ENCODE assay signal across 1 cellular context in genomic region chr14:105398726-105399440, GRCh38.
TF ChIP-seq lines count a peak whose summit lies in the region.

No MANE protein-coding gene starts in this region.

TF ChIP-seq in HepG2, 621 proteins besides CTCF, POLR2A, EP300 and RAD21 (continued from another document and continues in another):
- TF ChIP-seq FOXP4 (CRISPR knock-in tag; IDR thresholded peaks at IDR 0.05): no peak
- TF ChIP-seq FLYWCH1 (CRISPR knock-in tag; IDR thresholded peaks at IDR 0.05): no peak; the same call in 1 of the 2 replicates
- TF ChIP-seq SIN3A (IDR thresholded peaks at IDR 0.05; ENCODE audit: borderline replicate concordance, low read depth, low read length): no peak
- TF ChIP-seq ZNF687 (CRISPR knock-in tag; IDR thresholded peaks at IDR 0.05): peak; percentile 92
- peak; percentile 54; the same call in 1 of the 2 replicates for TF ChIP-seq TFDP1 (CRISPR knock-in tag; IDR thresholded peaks at IDR 0.05; ENCODE audit: borderline replicate concordance)
- TF ChIP-seq SIX1 (CRISPR knock-in tag; IDR thresholded peaks at IDR 0.05; ENCODE audit: borderline replicate concordance): no peak
- peak in 1 of 2 experiments; percentile 75; a peak in 1 of 4 replicates for TF ChIP-seq KLF16 (CRISPR knock-in tag; IDR thresholded peaks at IDR 0.05)
- 0 out of 2 replicates have a peak, but pooled peaks have one; percentile 33 for TF ChIP-seq BRCA1 (CRISPR knock-in tag; IDR thresholded peaks at IDR 0.05)
- TF ChIP-seq ATF3 (CRISPR knock-in tag; IDR thresholded peaks at IDR 0.05): no peak
- TF ChIP-seq ZNF512 (CRISPR knock-in tag; IDR thresholded peaks at IDR 0.05): no peak
- TF ChIP-seq ZNF431 (CRISPR knock-in tag; IDR thresholded peaks at IDR 0.05; ENCODE audit: borderline replicate concordance, low read depth): no peak; the same call in 1 of the 2 replicates
- 0 out of 2 replicates have a peak, but pooled peaks have one; percentile 27 for TF ChIP-seq ZNF691 (CRISPR knock-in tag; IDR thresholded peaks at IDR 0.05; ENCODE audit: borderline replicate concordance, low read depth)
- peak; percentile 80 for TF ChIP-seq YEATS2 (CRISPR knock-in tag; IDR thresholded peaks at IDR 0.05; ENCODE audit: borderline replicate concordance)
- no peak for TF ChIP-seq SIX4 (CRISPR knock-in tag; IDR thresholded peaks at IDR 0.05)
- no peak for TF ChIP-seq ZNF570 (CRISPR knock-in tag; IDR thresholded peaks at IDR 0.05; ENCODE audit: borderline replicate concordance)
- peak; percentile 82; the same call in 1 of the 2 replicates for TF ChIP-seq ZNF512B (CRISPR knock-in tag; IDR thresholded peaks at IDR 0.05; ENCODE audit: borderline replicate concordance)
- TF ChIP-seq KMT2A (CRISPR knock-in tag; IDR thresholded peaks at IDR 0.05): peak; percentile 5; the same call in 1 of the 2 replicates
- TF ChIP-seq ZNF451 (CRISPR knock-in tag; IDR thresholded peaks at IDR 0.05): no peak
- TF ChIP-seq ZNF639 (CRISPR knock-in tag; conservative IDR thresholded peaks at IDR 0.05): no peak
- TF ChIP-seq ZBTB2 (CRISPR knock-in tag; IDR thresholded peaks at IDR 0.05; ENCODE audit: low read depth): peak; percentile 76; the same call in 1 of the 2 replicates
- TF ChIP-seq ZNF792 (CRISPR knock-in tag; IDR thresholded peaks at IDR 0.05): peak; percentile 74; the same call in 1 of the 2 replicates
- no peak for TF ChIP-seq GABPA (IDR thresholded peaks at IDR 0.05; ENCODE audit: low read depth, low read length)
- TF ChIP-seq GABPA (CRISPR knock-in tag; IDR thresholded peaks at IDR 0.05; ENCODE audit: low read depth): no peak
- peak; percentile 62 for TF ChIP-seq PHF20 (CRISPR knock-in tag; IDR thresholded peaks at IDR 0.05)
- no peak for TF ChIP-seq NFYC (CRISPR knock-in tag; IDR thresholded peaks at IDR 0.05)
- TF ChIP-seq DPF2 (CRISPR knock-in tag; IDR thresholded peaks at IDR 0.05; ENCODE audit: borderline replicate concordance, low read depth): no peak
- no peak for TF ChIP-seq CEBPG (CRISPR knock-in tag; IDR thresholded peaks at IDR 0.05)
- TF ChIP-seq ZNF354B (CRISPR knock-in tag; IDR thresholded peaks at IDR 0.05): no peak
- TF ChIP-seq U2AF2 (IDR thresholded peaks at IDR 0.05; ENCODE audit: low read depth, low read length): no peak
- peak; percentile 92 for TF ChIP-seq CCDC6 (CRISPR knock-in tag; IDR thresholded peaks at IDR 0.05)
- TF ChIP-seq ZNF674 (CRISPR knock-in tag; IDR thresholded peaks at IDR 0.05; ENCODE audit: low read depth): no peak
- no peak; the same call in 1 of the 2 replicates for TF ChIP-seq TGIF2 (CRISPR knock-in tag; IDR thresholded peaks at IDR 0.05)
- no peak for TF ChIP-seq FOXJ3 (CRISPR knock-in tag; IDR thresholded peaks at IDR 0.05; ENCODE audit: borderline replicate concordance)
- no peak for TF ChIP-seq PCBP2 (optimal IDR thresholded peaks at IDR 0.05; ENCODE audit: low read depth, low read length, poor library complexity, severe bottlenecking)
- peak; percentile 56 for TF ChIP-seq PATZ1 (CRISPR knock-in tag; IDR thresholded peaks at IDR 0.05)
- no peak for TF ChIP-seq CHD4 (IDR thresholded peaks at IDR 0.05; ENCODE audit: borderline replicate concordance, low read length)
- TF ChIP-seq ZBTB20 (CRISPR knock-in tag; IDR thresholded peaks at IDR 0.05; ENCODE audit: borderline replicate concordance, low read depth): no peak
- TF ChIP-seq ZNF432 (CRISPR knock-in tag; IDR thresholded peaks at IDR 0.05; ENCODE audit: borderline replicate concordance): no peak
- peak; percentile 51; the same call in 1 of the 2 replicates for TF ChIP-seq NR2C2 (CRISPR knock-in tag; IDR thresholded peaks at IDR 0.05; ENCODE audit: borderline replicate concordance)
- TF ChIP-seq SPEN (CRISPR knock-in tag; IDR thresholded peaks at IDR 0.05; ENCODE audit: low read depth): peak; percentile 13; the same call in 1 of the 2 replicates
- TF ChIP-seq ARNT (IDR thresholded peaks at IDR 0.05): no peak
- TF ChIP-seq JARID2 (CRISPR knock-in tag; IDR thresholded peaks at IDR 0.05; ENCODE audit: insufficient replicate concordance): no peak
- no peak for TF ChIP-seq TMF1 (CRISPR knock-in tag; IDR thresholded peaks at IDR 0.05; ENCODE audit: low read depth)
- TF ChIP-seq ZNF879 (CRISPR knock-in tag; IDR thresholded peaks at IDR 0.05): no peak
- TF ChIP-seq IKZF1 (IDR thresholded peaks at IDR 0.05): no peak
- TF ChIP-seq SOX5 (CRISPR knock-in tag; IDR thresholded peaks at IDR 0.05; ENCODE audit: borderline replicate concordance): 0 out of 2 replicates have a peak, but pooled peaks have one; percentile 6
- TF ChIP-seq CEBPB (IDR thresholded peaks at IDR 0.05; ENCODE audit: borderline replicate concordance, low read depth, low read length): no peak
- no peak for TF ChIP-seq SMC3 (IDR thresholded peaks at IDR 0.05; ENCODE audit: low read length)
- TF ChIP-seq NR3C1 (CRISPR knock-in tag; IDR thresholded peaks at IDR 0.05): no peak
